38 cellular contexts compared by ENCODE assay signal in the genomic region with DNA sequence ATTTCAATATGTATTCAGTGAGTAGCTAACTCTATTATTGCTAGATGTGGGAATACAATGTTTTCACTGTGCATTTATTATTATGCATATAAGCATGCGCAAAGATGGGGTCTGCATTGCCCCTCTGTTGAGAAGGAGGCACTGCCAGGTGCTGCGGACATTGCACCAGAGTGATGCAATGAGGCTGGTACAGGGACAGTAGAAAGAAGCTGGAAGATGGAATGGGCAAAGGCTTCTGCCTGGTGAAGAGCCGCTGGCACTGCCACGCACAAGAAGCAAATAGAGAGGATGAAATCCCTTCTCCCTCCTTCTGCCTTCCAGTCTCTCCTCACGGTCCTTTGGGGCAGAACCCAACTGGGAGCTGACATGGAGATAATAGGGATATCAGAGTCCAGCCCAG.
"Had no signal": no experiment of that assay in that cellular context is flagged by ENCODE, and none has a peak within 500 bp of the region (broad histone marks: within the 10 kb centered on the region; RNA-seq: fewer than 3 reads in every experiment).

No MANE protein-coding gene starts in this region.

- H3K9me3 Mint-ChIP-seq: activated B cell treated with CpG ODN at 0.5 μM for 24 hours had no signal

- ATAC-seq: activated CD8-positive, alpha-beta T cell treated with anti-CD3 and anti-CD28 coated beads for 36 hours; activated T-cell treated with anti-CD3 and anti-CD28 coated beads, Interleukin-2, amount 50 U/mL, for 72 hours; activated T-helper 17 cell treated with anti-CD3 and anti-CD28 coated beads, Interleukin-2, amount 50 U/mL, for 72 hours; PC-3; Right ventricle myocardium inferior; T-cell had no signal

- H3K27ac ChIP-seq: brain microvascular endothelial cell, KMS-11, Peyer's patch, RWPE1, SJCRH30, SK-N-MC, VCaP had no signal

- H3K9ac ChIP-seq: KMS-11 had no signal

- H3K4me3 ChIP-seq: Peyer's patch, SJCRH30, SK-N-MC had no signal

- H3K4me3 Mint-ChIP-seq: activated B cell treated with CpG ODN at 0.5 μM for 24 hours; activated CD8-positive, alpha-beta T cell treated with anti-CD3 and anti-CD28 coated beads for 36 hours; activated naive CD8-positive, alpha-beta T cell treated with anti-CD3 and anti-CD28 coated beads for 36 hours; activated T-cell treated with anti-CD3 and anti-CD28 coated beads, Interleukin-2, amount 50 U/mL, for 72 hours; T-cell had no signal

- DNase-seq: activated B cell treated with CpG ODN at 0.5 μM for 24 hours; activated CD4-positive, alpha-beta T cell treated with anti-CD3 and anti-CD28 coated beads for 4 hours; activated CD4-positive, alpha-beta T cell treated with anti-CD3 and anti-CD28 coated beads, Interleukin-2, amount 50 U/mL, for 4 hours; activated CD4-positive, CD25-positive, alpha-beta regulatory T cell treated with anti-CD3 and anti-CD28 coated beads, Interleukin-2, amount 50 U/mL, for 72 hours; activated CD8-positive, alpha-beta T cell treated with anti-CD3 and anti-CD28 coated beads for 36 hours; activated effector memory CD4-positive, alpha-beta T cell treated with anti-CD3 and anti-CD28 coated beads, Interleukin-2, amount 50 U/mL, for 16 hours; activated naive CD4-positive, alpha-beta T cell; activated naive CD4-positive, alpha-beta T cell treated with anti-CD3 and anti-CD28 coated beads, Interleukin-2, amount 50 U/mL, for 16 hours; activated naive CD8-positive, alpha-beta T cell treated with anti-CD3 and anti-CD28 coated beads for 36 hours; activated T-cell treated with anti-CD3 and anti-CD28 coated beads, Interleukin-2, amount 50 U/mL, for 1 hour; activated T-cell treated with anti-CD3 and anti-CD28 coated beads, Interleukin-2, amount 50 U/mL, for 72 hours; amniotic stem cell; aorta; brain microvascular endothelial cell; central memory CD4-positive, alpha-beta T cell; MM.1S; NCI-H1092; NCI-H146; NCI-H187; NCI-H2029 treated with DMSO at 0.1 percent for 48 hours; NCI-H2107; NCI-H2171; NCI-H510A; NCI-H526; NCI-H748 treated with DMSO at 0.1 percent for 48 hours; NK-92 treated with Interleukin-12 subunit alpha and Interleukin-12 subunit beta, amount 100 ng/mL, for 24 hours; PC-3; Peyer's patch; SJCRH30; T-cell; T-helper 2 cell; T-helper 9 cell had no signal

- H3K27ac Mint-ChIP-seq: activated B cell treated with CpG ODN at 0.5 μM for 24 hours; activated CD8-positive, alpha-beta T cell treated with anti-CD3 and anti-CD28 coated beads for 36 hours; activated naive CD8-positive, alpha-beta T cell treated with anti-CD3 and anti-CD28 coated beads for 36 hours; activated T-cell treated with anti-CD3 and anti-CD28 coated beads, Interleukin-2, amount 50 U/mL, for 72 hours had no signal

- H3K36me3 ChIP-seq: brain microvascular endothelial cell, Peyer's patch, SJCRH30 had no signal

- H3K4me2 ChIP-seq: KMS-11 had no signal

- H3K27me3 ChIP-seq: brain microvascular endothelial cell, Peyer's patch, SJCRH30 had no signal

- H3K27me3 Mint-ChIP-seq: activated B cell treated with CpG ODN at 0.5 μM for 24 hours; activated CD8-positive, alpha-beta T cell treated with anti-CD3 and anti-CD28 coated beads for 36 hours; activated naive CD8-positive, alpha-beta T cell treated with anti-CD3 and anti-CD28 coated beads for 36 hours; activated T-helper 17 cell treated with anti-CD3 and anti-CD28 coated beads, Interleukin-2, amount 50 U/mL, for 72 hours; T-cell had no signal

- H3K9me3 ChIP-seq: Peyer's patch, SJCRH30 had no signal
